Comparison of ENCODE assay signal across 7 cellular contexts in genomic region chrX:17786554-17787347, GRCh38. TPM values are rescaled to one million over a fixed set of nuclear protein-coding genes. Genes with fewer than 3 reads are reported as not detected.
A peak's percentile ranks its signal among the peaks of the same experiment; 100 is the strongest.
DNase-seq lines count a peak whose midpoint lies in the region; ATAC-seq and TF ChIP-seq lines count a peak whose summit lies in the region.
"Not testable (repeated sequence)": the region's sequence is repeated elsewhere in the genome, so short reads cannot be mapped to it uniquely, and the experiment has no call there.

No MANE protein-coding gene starts in this region.

- CTCF ChIA-PET in Caco-2 (lab: Charles Lee); HEK293T (lab: Yijun Ruan, JAX); PC-3 (lab: Charles Lee): not testable (repeated sequence)
- CTCF ChIA-PET in activated naive CD4-positive, alpha-beta T cell treated with anti-CD3 and anti-CD28 coated beads, Interleukin-2, amount 10 ng/mL, durations not matched to agents 7 days and 5 days (lab: Charles Lee), result interaction anchor here (0.7 kb wide), 1 partner anchor 1996 kb away, joined by 4 read pairs; no protein-coding TSS in a partner anchor

- H4K20me1 ChIP-seq in PC-3 (ENCODE audit: low read length); neural progenitor cell (ENCODE audit: low read depth): not testable (repeated sequence)

- not testable (repeated sequence) for ATAC-seq in PC-3
- peak; percentile 30 for ATAC-seq in left lobe of liver

- not testable (repeated sequence) for H3K27ac ChIP-seq in PC-3 (ENCODE audit: low read length); neural progenitor cell

- not testable (repeated sequence) for H3K27me3 Mint-ChIP-seq in Caco-2 (ENCODE audit: insufficient read depth, unreplicated experiment); activated naive CD4-positive, alpha-beta T cell treated with anti-CD3 and anti-CD28 coated beads, Interleukin-2, amount 10 ng/mL, durations not matched to agents 7 days and 5 days; neural progenitor cell (ENCODE audit: insufficient read depth, low read depth)

- peak overlapping the region; percentile 45 for H3K27ac Mint-ChIP-seq in Caco-2 (ENCODE audit: unreplicated experiment)
- H3K27ac Mint-ChIP-seq in activated naive CD4-positive, alpha-beta T cell treated with anti-CD3 and anti-CD28 coated beads, Interleukin-2, amount 10 ng/mL, durations not matched to agents 7 days and 5 days, result peak overlapping the region; percentile 55
- H3K27ac Mint-ChIP-seq in neural progenitor cell, result peak overlapping the region; percentile 63

- H3K4me1 Mint-ChIP-seq in Caco-2 (ENCODE audit: low read depth, unreplicated experiment), result not testable (repeated sequence)
- peaks cover 15% of the 10 kb centered on the region for H3K4me1 Mint-ChIP-seq in activated naive CD4-positive, alpha-beta T cell treated with anti-CD3 and anti-CD28 coated beads, Interleukin-2, amount 10 ng/mL, durations not matched to agents 7 days and 5 days
- peaks cover 16% of the 10 kb centered on the region for H3K4me1 Mint-ChIP-seq in neural progenitor cell

- H3K79me2 ChIP-seq in PC-3 (ENCODE audit: low read length); neural progenitor cell (ENCODE audit: low read depth): not testable (repeated sequence)

- H3K4me3 ChIP-seq in Caco-2 (ENCODE audit: low read depth, low read length) (peak overlapping the region; percentile 11; the same call in 1 of the 2 replicates), PC-3 (ENCODE audit: low read length) (peak overlapping the region; percentile 49), epithelial cell of proximal tubule (ENCODE audit: low read depth, low read length) (peak overlapping the region; percentile 34)
- H3K4me3 ChIP-seq in neural progenitor cell, result not testable (repeated sequence)

- not testable (repeated sequence) for H3K9me2 ChIP-seq in PC-3 (replicated peaks; ENCODE audit: low read length)

- peak overlapping the region; percentile 70; the same call in 1 of the 2 replicates for H2AFZ ChIP-seq in PC-3 (ENCODE audit: low read length)
- not testable (repeated sequence) for H2AFZ ChIP-seq in neural progenitor cell (replicated peaks)

- intact Hi-C loops in Caco-2 (cut with micrococcal nuclease; ENCODE audit: unreplicated experiment), result not testable (repeated sequence)
- intact Hi-C loops in PC-3 (cut with micrococcal nuclease), result loop anchor here (5.0 kb wide), 1 partner anchor 91 kb away; no protein-coding TSS in a partner anchor

- H3K36me3 Mint-ChIP-seq in Caco-2 (ENCODE audit: insufficient read depth, unreplicated experiment); activated naive CD4-positive, alpha-beta T cell treated with anti-CD3 and anti-CD28 coated beads, Interleukin-2, amount 10 ng/mL, durations not matched to agents 7 days and 5 days; neural progenitor cell: not testable (repeated sequence)

- H3K9me3 ChIP-seq in Caco-2; PC-3 (ENCODE audit: low read length); neural progenitor cell (ENCODE audit: low read depth): not testable (repeated sequence)

- DNase-seq in Caco-2, result peak; percentile 12 to 38
- not testable (repeated sequence) for DNase-seq in HEK293T (ENCODE audit: extremely low spot score); activated naive CD4-positive, alpha-beta T cell treated with anti-CD3 and anti-CD28 coated beads, Interleukin-2, amount 10 ng/mL, durations not matched to agents 7 days and 5 days; epithelial cell of proximal tubule (ENCODE audit: low read depth); neural progenitor cell (ENCODE audit: low spot score)
- DNase-seq in PC-3, result peak; percentile 3
- peak; percentile 62 for DNase-seq in left lobe of liver (ENCODE audit: low spot score)

- H3K9ac ChIP-seq in PC-3 (ENCODE audit: low read length), result peak overlapping the region; percentile 14; the same call in 1 of the 2 replicates
- H3K9ac ChIP-seq in neural progenitor cell, result not testable (repeated sequence)

- H3K4me2 ChIP-seq in PC-3 (ENCODE audit: low read length), result peak overlapping the region; percentile 37; the same call in 1 of the 2 replicates
- not testable (repeated sequence) for H3K4me2 ChIP-seq in neural progenitor cell

- not testable (repeated sequence) for H3K9me3 Mint-ChIP-seq in Caco-2 (ENCODE audit: unreplicated experiment); activated naive CD4-positive, alpha-beta T cell treated with anti-CD3 and anti-CD28 coated beads, Interleukin-2, amount 10 ng/mL, durations not matched to agents 7 days and 5 days; neural progenitor cell

- H3F3A ChIP-seq in PC-3 (ENCODE audit: low read length, unreplicated experiment); neural progenitor cell (ENCODE audit: low read depth): not testable (repeated sequence)

- TF ChIP-seq CTCF in Caco-2 (IDR thresholded peaks at IDR 0.05; ENCODE audit: insufficient read depth in 1 of 2, low read depth in 1 of 2, low read length in 1 of 2, severe bottlenecking in 1 of 2, unreplicated experiment in 1 of 2); PC-3 (conservative IDR thresholded peaks at IDR 0.05; ENCODE audit: low read depth, low read length); epithelial cell of proximal tubule (conservative IDR thresholded peaks at IDR 0.05; ENCODE audit: low read depth, low read length); neural progenitor cell (IDR thresholded peaks at IDR 0.05): not testable (repeated sequence)

- H3K4me3 Mint-ChIP-seq in Caco-2 (ENCODE audit: unreplicated experiment), result peak overlapping the region; percentile 79
- H3K4me3 Mint-ChIP-seq in activated naive CD4-positive, alpha-beta T cell treated with anti-CD3 and anti-CD28 coated beads, Interleukin-2, amount 10 ng/mL, durations not matched to agents 7 days and 5 days, result peak overlapping the region; percentile 21
- not testable (repeated sequence) for H3K4me3 Mint-ChIP-seq in neural progenitor cell

- POLR2A ChIA-PET in Caco-2 (lab: Charles Lee); HEK293T (lab: Yijun Ruan, JAX): not testable (repeated sequence)
- POLR2A ChIA-PET in PC-3 (lab: Charles Lee; ENCODE audit: unreplicated experiment), result interaction anchor here (0.6 kb wide), 1 partner anchor 91 kb away, joined by 3 read pairs; no protein-coding TSS in a partner anchor

- not testable (repeated sequence) for H3K27me3 ChIP-seq in Caco-2 (replicated peaks; ENCODE audit: control insufficient read depth, insufficient read depth, low read length); PC-3 (ENCODE audit: low read length); neural progenitor cell

- not testable (repeated sequence) for H3K36me3 ChIP-seq in Caco-2 (ENCODE audit: control insufficient read depth, insufficient read depth, low read length); PC-3 (ENCODE audit: low read depth, low read length); neural progenitor cell

- BruUV-seq in Caco-2 (replicated peaks; lab: Mats Ljungman, UMichigan); PC-3 (replicated peaks; lab: Mats Ljungman, UMichigan): not testable (repeated sequence)

- not testable (repeated sequence) for H3K4me1 ChIP-seq in Caco-2, neural progenitor cell
- peaks cover 11% of the 10 kb centered on the region; the same call in 1 of the 2 replicates for H3K4me1 ChIP-seq in PC-3 (ENCODE audit: insufficient read depth, low read length)

TF ChIP-seq in HEK293T, 16 proteins besides CTCF, POLR2A, EP300 and RAD21:
- TF ChIP-seq NFRKB (IDR thresholded peaks at IDR 0.05) (0 out of 2 replicates have a peak, but pooled peaks have one; percentile 27), L3MBTL2 (conservative IDR thresholded peaks at IDR 0.05) (peak; percentile 33)

RNA-seq across cellular contexts. Expression of gene SCML1, which starts 49.5 kb away (rescaled TPM):
- total RNA-seq in Caco-2 (2022) (16.4 and 17.5 TPM in 2 replicates), PC-3 (2014; rRNA removed) (11.2 and 13.0 TPM in 2 replicates), epithelial cell of proximal tubule (4.4 and 6.8 TPM in 2 replicates), left lobe of liver (8.6 TPM), neural progenitor cell (ENCODE audit: low replicate concordance) (5.0 and 9.7 TPM in 2 replicates)
